1 cellular context compared by ENCODE assay signal in the genomic region with DNA sequence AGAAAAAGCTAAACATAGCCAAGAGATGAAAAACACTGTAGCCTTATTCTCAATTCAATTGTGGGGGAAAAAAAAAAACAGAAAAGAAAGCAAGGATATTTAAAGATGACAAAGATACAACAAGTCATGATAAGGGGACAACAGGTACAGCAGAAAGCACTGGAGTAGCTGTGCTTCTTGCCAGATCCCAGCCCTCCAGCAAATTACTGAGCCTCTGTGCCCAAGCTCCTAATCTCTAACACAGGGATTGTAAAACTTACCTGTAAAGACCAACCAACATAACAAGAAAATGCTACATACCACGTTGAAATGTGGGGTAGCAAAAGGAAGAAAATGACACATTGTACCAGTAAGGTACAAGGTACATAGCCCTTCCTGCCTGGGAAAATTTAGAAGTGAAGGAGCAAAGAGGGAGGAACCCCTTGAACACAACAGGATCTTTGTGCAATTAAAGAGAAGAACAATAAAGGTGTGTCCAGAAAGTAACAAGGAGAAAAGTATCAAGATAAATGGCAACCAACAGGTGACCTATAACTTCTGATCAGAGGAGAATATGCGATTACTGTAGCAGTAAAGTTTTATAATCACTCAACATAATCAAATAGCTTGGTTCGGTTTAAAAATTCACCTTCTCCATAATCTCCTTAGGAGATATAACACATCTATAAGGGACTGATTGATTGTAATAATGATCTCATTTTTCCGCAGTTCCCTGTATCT.
TF ChIP-seq lines count a peak whose summit lies in the region.

No MANE protein-coding gene starts in this region.

TF ChIP-seq in GM23338, 12 proteins besides CTCF, POLR2A, EP300 and RAD21 (continued from another document):
- TF ChIP-seq ZNF462 (CRISPR knock-in tag; IDR thresholded peaks at IDR 0.05) (no peak), ETS1 (IDR thresholded peaks at IDR 0.05) (no peak), STAT1 (IDR thresholded peaks at IDR 0.05; ENCODE audit: unreplicated experiment) (no peak), CREB1 (CRISPR knock-in tag; IDR thresholded peaks at IDR 0.05; ENCODE audit: low read depth) (no peak), EZH2 (IDR thresholded peaks at IDR 0.05; ENCODE audit: low read depth, unreplicated experiment) (no peak), ZNF114 (CRISPR knock-in tag; IDR thresholded peaks at IDR 0.05) (no peak)
- TF ChIP-seq, protein P1, sequence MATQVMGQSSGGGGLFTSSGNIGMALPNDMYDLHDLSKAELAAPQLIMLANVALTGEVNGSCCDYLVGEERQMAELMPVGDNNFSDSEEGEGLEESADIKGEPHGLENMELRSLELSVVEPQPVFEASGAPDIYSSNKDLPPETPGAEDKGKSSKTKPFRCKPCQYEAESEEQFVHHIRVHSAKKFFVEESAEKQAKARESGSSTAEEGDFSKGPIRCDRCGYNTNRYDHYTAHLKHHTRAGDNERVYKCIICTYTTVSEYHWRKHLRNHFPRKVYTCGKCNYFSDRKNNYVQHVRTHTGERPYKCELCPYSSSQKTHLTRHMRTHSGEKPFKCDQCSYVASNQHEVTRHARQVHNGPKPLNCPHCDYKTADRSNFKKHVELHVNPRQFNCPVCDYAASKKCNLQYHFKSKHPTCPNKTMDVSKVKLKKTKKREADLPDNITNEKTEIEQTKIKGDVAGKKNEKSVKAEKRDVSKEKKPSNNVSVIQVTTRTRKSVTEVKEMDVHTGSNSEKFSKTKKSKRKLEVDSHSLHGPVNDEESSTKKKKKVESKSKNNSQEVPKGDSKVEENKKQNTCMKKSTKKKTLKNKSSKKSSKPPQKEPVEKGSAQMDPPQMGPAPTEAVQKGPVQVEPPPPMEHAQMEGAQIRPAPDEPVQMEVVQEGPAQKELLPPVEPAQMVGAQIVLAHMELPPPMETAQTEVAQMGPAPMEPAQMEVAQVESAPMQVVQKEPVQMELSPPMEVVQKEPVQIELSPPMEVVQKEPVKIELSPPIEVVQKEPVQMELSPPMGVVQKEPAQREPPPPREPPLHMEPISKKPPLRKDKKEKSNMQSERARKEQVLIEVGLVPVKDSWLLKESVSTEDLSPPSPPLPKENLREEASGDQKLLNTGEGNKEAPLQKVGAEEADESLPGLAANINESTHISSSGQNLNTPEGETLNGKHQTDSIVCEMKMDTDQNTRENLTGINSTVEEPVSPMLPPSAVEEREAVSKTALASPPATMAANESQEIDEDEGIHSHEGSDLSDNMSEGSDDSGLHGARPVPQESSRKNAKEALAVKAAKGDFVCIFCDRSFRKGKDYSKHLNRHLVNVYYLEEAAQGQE (IDR thresholded peaks at IDR 0.05; ENCODE audit: unreplicated experiment): no peak
